Comparison of ENCODE assay signal across 14 cellular contexts in the genomic region with DNA sequence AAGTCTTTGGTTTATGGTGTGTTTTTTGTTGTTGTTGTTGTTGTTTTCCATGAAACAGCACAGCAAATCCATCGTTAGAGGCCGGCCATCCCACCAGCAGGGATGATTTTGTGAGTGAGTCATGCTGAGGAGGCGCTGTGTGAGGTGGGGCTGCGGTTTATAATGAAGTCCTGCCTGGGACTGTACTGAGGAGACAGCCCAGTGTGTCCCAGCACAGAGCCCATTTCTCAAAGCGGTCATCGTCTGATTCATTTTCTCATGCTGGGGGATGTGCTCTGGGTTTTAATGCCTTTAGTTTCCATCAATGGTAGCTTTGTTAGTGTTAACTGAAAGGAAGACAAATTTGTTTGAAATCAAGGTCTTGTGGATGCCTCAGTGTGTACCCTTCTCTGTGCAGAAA.
DNase-seq lines count a peak whose midpoint lies in the region; ATAC-seq lines count a peak whose summit lies in the region.
"Had no signal": no experiment of that assay in that cellular context is flagged by ENCODE, and none has a peak within 500 bp of the region (broad histone marks: within the 10 kb centered on the region; RNA-seq: fewer than 3 reads in every experiment).

No MANE protein-coding gene starts in this region.

- ATAC-seq in esophagus mucosa (peak; percentile 48), Right ventricle myocardium inferior (no peak)
- ATAC-seq: body of pancreas; psoas muscle; stimulated activated naive B cell treated with anti-CD40 and anti-IgM and Interleukin-4, amounts not matched to agents 10 μg/mL and 1 μg/mL and 100 μg/mL, for 72 hours had no signal

- DNase-seq in ELF-1 (ENCODE audit: low read depth, low spot score) (peak; percentile 47), SJSA1 (ENCODE audit: low read depth in 1 of 2, low spot score in 2 of 2) (peak; percentile 82 to 86), pons (ENCODE audit: low spot score) (peak; percentile 87), KBM-7 (no peak), Right ventricle myocardium inferior (ENCODE audit: missing footprints) (no peak), HuH-7.5 (ENCODE audit: low spot score) (no peak)
- no peak for DNase-seq in activated CD4-positive, CD25-positive, alpha-beta regulatory T cell (lab: John Stamatoyannopoulos, UW)
- DNase-seq: activated CD4-positive, CD25-positive, alpha-beta regulatory T cell treated with anti-CD3 and anti-CD28 coated beads, Interleukin-2, amount 50 U/mL, for 72 hours; body of pancreas; NCI-H2171; psoas muscle; stimulated activated CD4-positive, alpha-beta T cell treated with anti-CD3 and anti-CD28 coated beads, Interleukin-4, amount 100 ng/mL, for 24 hours; stimulated activated naive B cell treated with anti-CD40 and anti-IgM and Interleukin-4, amounts not matched to agents 10 μg/mL and 1 μg/mL and 100 μg/mL, for 72 hours had no signal

- H3K4me1 ChIP-seq in SJSA1 (replicated peaks): peaks cover 37% of the 10 kb centered on the region
- H3K4me1 ChIP-seq: psoas muscle had no signal

- no peaks in the 10 kb centered on the region for H3K36me3 ChIP-seq in SJSA1

- intact Hi-C loops in Right ventricle myocardium inferior (cut with DNase I): loop anchor here (10.0 kb wide), 1 partner anchor 189 kb away; no protein-coding TSS in a partner anchor

- no peaks in the 10 kb centered on the region for H3K9me3 ChIP-seq in SJSA1 (replicated peaks)
- H3K9me3 ChIP-seq: body of pancreas, psoas muscle had no signal

- no peaks in the 10 kb centered on the region for H3K27me3 ChIP-seq in SJSA1 (replicated peaks)
- H3K27me3 ChIP-seq: body of pancreas had no signal

- H3K27ac ChIP-seq in SJSA1: peak overlapping the region; percentile 65
- H3K27ac ChIP-seq: body of pancreas, psoas muscle had no signal

- no peak overlapping the region for H3K4me3 ChIP-seq in SJSA1
- H3K4me3 ChIP-seq: body of pancreas, psoas muscle had no signal

- in situ Hi-C loops in KBM-7 (cut with MboI; ENCODE audit: low pct_unique_long_range_greater_than_20kb, low sequenced_read_pairs): no loop called here

Comparison
In these comparisons a context has a peak if more than half of its experiments do, and no peak if none do; other contexts are left out.
1. DNase-seq: peak in ELF-1 (single experiment), SJSA1 (2 of 2) and pons (single experiment); none in KBM-7 (single experiment), activated CD4-positive, CD25-positive, alpha-beta regulatory T cell (0 of 4), Right ventricle myocardium inferior (single experiment) and HuH-7.5 (single experiment).